ENCODE assay signal across 22 cellular contexts in the genomic region with DNA sequence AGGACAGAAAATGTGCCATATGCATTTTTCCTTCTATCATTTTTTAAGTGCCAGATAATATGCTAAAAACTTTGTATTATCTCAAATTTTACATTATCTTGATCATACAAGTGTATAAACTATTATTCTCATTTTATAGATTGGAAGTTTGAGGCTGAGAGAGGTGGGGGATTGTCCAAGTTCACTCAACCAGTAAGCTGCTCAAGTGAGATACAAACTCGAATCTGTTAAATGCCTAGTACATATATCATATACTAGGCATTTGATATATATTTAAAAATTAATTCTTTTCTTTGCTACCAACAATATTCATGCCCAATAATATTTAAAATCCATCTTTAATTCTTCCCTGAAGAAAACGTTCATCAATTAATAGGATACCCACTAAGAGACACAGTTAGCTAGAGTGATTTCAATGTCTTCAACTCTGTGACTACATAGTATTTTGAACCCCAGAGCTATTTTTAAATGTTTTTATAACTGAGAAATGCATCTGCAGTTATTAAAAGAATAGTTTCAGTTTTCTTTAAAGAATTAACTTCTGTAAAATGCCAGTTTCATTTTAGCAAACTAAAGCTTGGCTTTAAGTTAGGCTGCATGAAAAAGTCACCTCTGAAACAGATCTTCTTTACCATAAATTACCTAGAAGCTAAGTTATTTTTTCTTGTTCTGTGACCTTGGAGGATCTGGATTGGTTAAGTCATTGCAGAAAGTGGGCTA. TPM values are rescaled to one million over a fixed set of nuclear protein-coding genes. Genes with fewer than 3 reads are reported as not detected.
A peak's percentile ranks its signal among the peaks of the same experiment; 100 is the strongest.
DNase-seq lines count a peak whose midpoint lies in the region; ATAC-seq and TF ChIP-seq lines count a peak whose summit lies in the region.
"Had no signal": no experiment of that assay in that cellular context is flagged by ENCODE, and none has a peak within 500 bp of the region (broad histone marks: within the 10 kb centered on the region; RNA-seq: fewer than 3 reads in every experiment).

No MANE protein-coding gene starts in this region.

- no peak overlapping the region for H2AFZ ChIP-seq in SU-DHL-6 (ENCODE audit: low read depth, low read length, severe bottlenecking)

- H3F3A ChIP-seq in SU-DHL-6 (ENCODE audit: insufficient read depth): peaks cover 52% of the 10 kb centered on the region

- no peaks in the 10 kb centered on the region for H3K4me1 Mint-ChIP-seq in nephron progenitor cell
- H3K4me1 Mint-ChIP-seq: activated naive CD8-positive, alpha-beta T cell treated with anti-CD3 and anti-CD28 coated beads, Interleukin-2, amount 10 ng/mL, durations not matched to agents 7 days and 5 days; endodermal cell had no signal

- H3K27ac ChIP-seq in SU-DHL-6 (ENCODE audit: low read depth, low read length): peak overlapping the region; percentile 94
- H3K27ac ChIP-seq in breast epithelium: no peak overlapping the region
- H3K27ac ChIP-seq: A549; BLaER1 treated with 17β-estradiol and CSF1 and Interleukin-3, amounts not matched to agents 10 nM and 100 nM; body of pancreas had no signal

- no peak overlapping the region for H3K4me3 Mint-ChIP-seq in nephron progenitor cell
- H3K4me3 Mint-ChIP-seq: activated naive CD8-positive, alpha-beta T cell treated with anti-CD3 and anti-CD28 coated beads, Interleukin-2, amount 10 ng/mL, durations not matched to agents 7 days and 5 days; activated T-helper 1 cell treated with anti-CD3 and anti-CD28 coated beads, Interleukin-12 subunit alpha, Interleukin-12 subunit beta, Interleukin-2, Interleukin-4 antibody, amounts not matched to agents 30 ng/mL and 10 ng/mL and 1 ng/mL, durations not matched to agents 14 hours and 24 hours and 36 hours; endodermal cell had no signal

- peak; percentile 47 for ATAC-seq in GM19395 (IDR thresholded peaks at IDR 0.05; ENCODE audit: unreplicated experiment)
- peak; percentile 39 for ATAC-seq in HG02852 (IDR thresholded peaks at IDR 0.05; ENCODE audit: unreplicated experiment)
- ATAC-seq: A549, body of pancreas, left lobe of liver had no signal

- intact Hi-C loops in breast epithelium (cut with DNase I; ENCODE audit: low total_unique reads): no loop called here

- H3K9me3 ChIP-seq in SU-DHL-6 (ENCODE audit: insufficient read depth, low read length): no peaks in the 10 kb centered on the region
- H3K9me3 ChIP-seq in breast epithelium: no peaks in the 10 kb centered on the region
- H3K9me3 ChIP-seq: A549; BLaER1 treated with 17β-estradiol and CSF1 and Interleukin-3, amounts not matched to agents 10 nM and 100 nM; body of pancreas; SK-N-SH had no signal

- H3K27ac Mint-ChIP-seq in nephron progenitor cell: no peak overlapping the region
- H3K27ac Mint-ChIP-seq: activated naive CD8-positive, alpha-beta T cell treated with anti-CD3 and anti-CD28 coated beads, Interleukin-2, amount 10 ng/mL, durations not matched to agents 7 days and 5 days; activated T-helper 1 cell treated with anti-CD3 and anti-CD28 coated beads, Interleukin-12 subunit alpha, Interleukin-12 subunit beta, Interleukin-2, Interleukin-4 antibody, amounts not matched to agents 30 ng/mL and 10 ng/mL and 1 ng/mL, durations not matched to agents 14 hours and 24 hours and 36 hours; endodermal cell had no signal

- TF ChIP-seq POLR2A in breast epithelium (IDR thresholded peaks at IDR 0.05): no peak

- peaks cover 17% of the 10 kb centered on the region; the same call in 1 of the 2 replicates for H3K79me2 ChIP-seq in SU-DHL-6 (ENCODE audit: insufficient read depth, low read length)

- TF ChIP-seq CTCF in GM12865 (IDR thresholded peaks at IDR 0.05; ENCODE audit: insufficient read depth, low read depth, low read length, missing control alignments) (no peak), SU-DHL-6 (IDR thresholded peaks at IDR 0.05; ENCODE audit: insufficient read depth, low read length, poor library complexity, severe bottlenecking) (no peak), breast epithelium (IDR thresholded peaks at IDR 0.05) (no peak), nephron progenitor cell (IDR thresholded peaks at IDR 0.05) (no peak)

- H3K4me1 ChIP-seq in breast epithelium: no peaks in the 10 kb centered on the region
- H3K4me1 ChIP-seq: A549; BLaER1 treated with 17β-estradiol and CSF1 and Interleukin-3, amounts not matched to agents 10 nM and 100 nM; body of pancreas had no signal

- no peaks in the 10 kb centered on the region for H3K27me3 Mint-ChIP-seq in nephron progenitor cell (ENCODE audit: low read depth, poor library complexity)
- H3K27me3 Mint-ChIP-seq: activated naive CD8-positive, alpha-beta T cell treated with anti-CD3 and anti-CD28 coated beads, Interleukin-2, amount 10 ng/mL, durations not matched to agents 7 days and 5 days had no signal

- H3K9me3 Mint-ChIP-seq in nephron progenitor cell: no peaks in the 10 kb centered on the region
- H3K9me3 Mint-ChIP-seq: activated naive CD8-positive, alpha-beta T cell treated with anti-CD3 and anti-CD28 coated beads, Interleukin-2, amount 10 ng/mL, durations not matched to agents 7 days and 5 days; activated T-helper 1 cell treated with anti-CD3 and anti-CD28 coated beads, Interleukin-12 subunit alpha, Interleukin-12 subunit beta, Interleukin-2, Interleukin-4 antibody, amounts not matched to agents 30 ng/mL and 10 ng/mL and 1 ng/mL, durations not matched to agents 14 hours and 24 hours and 36 hours; endodermal cell had no signal

- DNase-seq in GM12865 (ENCODE audit: low read depth) (peak; percentile 50), NCI-H2081 (lab: John Stamatoyannopoulos, UW) (no peak), breast epithelium (ENCODE audit: low spot score in 2 of 2) (no peak), nephron progenitor cell (no peak), NCI-H2196 treated with DMSO at 0.1 percent for 48 hours (lab: John Stamatoyannopoulos, UW; ENCODE audit: unreplicated experiment) (no peak)
- DNase-seq: activated CD4-positive, alpha-beta T cell treated with anti-CD3 and anti-CD28 coated beads for 1 hour; activated naive CD8-positive, alpha-beta T cell treated with anti-CD3 and anti-CD28 coated beads, Interleukin-2, amount 10 ng/mL, durations not matched to agents 7 days and 5 days; body of pancreas; endodermal cell; head of caudate nucleus; NCI-H1694 treated with DMSO at 0.1 percent for 48 hours; NCI-H345; SK-N-SH; stimulated activated CD8-positive, alpha-beta memory T cell treated with anti-CD3 and anti-CD28 coated beads, Interleukin-4, amount 100 ng/mL, for 48 hours; substantia nigra had no signal

- peak overlapping the region; percentile 89 for H3K4me2 ChIP-seq in SU-DHL-6 (ENCODE audit: low read depth, low read length, poor library complexity, severe bottlenecking)
- H3K4me2 ChIP-seq: A549; BLaER1 treated with 17β-estradiol and CSF1 and Interleukin-3, amounts not matched to agents 10 nM and 100 nM; SK-N-SH had no signal

- no peaks in the 10 kb centered on the region for H3K9me2 ChIP-seq in SU-DHL-6 (replicated peaks; ENCODE audit: insufficient read depth, low read length)
- H3K9me2 ChIP-seq: SK-N-SH had no signal

- H3K36me3 ChIP-seq in SU-DHL-6 (ENCODE audit: low read length): peaks cover 39% of the 10 kb centered on the region
- peaks cover 5% of the 10 kb centered on the region for H3K36me3 ChIP-seq in breast epithelium

- H3K9ac ChIP-seq in SU-DHL-6 (ENCODE audit: low read length): peak overlapping the region; percentile 44
- H3K9ac ChIP-seq: BLaER1 treated with 17β-estradiol and CSF1 and Interleukin-3, amounts not matched to agents 10 nM and 100 nM; SK-N-SH had no signal

- H3K27me3 ChIP-seq in SU-DHL-6 (ENCODE audit: low read length): no peaks in the 10 kb centered on the region
- no peaks in the 10 kb centered on the region for H3K27me3 ChIP-seq in breast epithelium
- H3K27me3 ChIP-seq: BLaER1 treated with 17β-estradiol and CSF1 and Interleukin-3, amounts not matched to agents 10 nM and 100 nM; body of pancreas had no signal

- H3K36me3 Mint-ChIP-seq in nephron progenitor cell (ENCODE audit: low read depth): peaks cover 34% of the 10 kb centered on the region

- H3K4me3 ChIP-seq in GM12865 (ENCODE audit: low read depth, low read length) (no peak overlapping the region), SU-DHL-6 (ENCODE audit: insufficient read depth, low read length, poor library complexity, severe bottlenecking) (peak overlapping the region; percentile 39), breast epithelium (no peak overlapping the region)
- H3K4me3 ChIP-seq: A549; BLaER1 treated with 17β-estradiol and CSF1 and Interleukin-3, amounts not matched to agents 10 nM and 100 nM; body of pancreas had no signal

- no peaks in the 10 kb centered on the region for H4K20me1 ChIP-seq in SU-DHL-6 (ENCODE audit: low read depth, low read length)
- H4K20me1 ChIP-seq: BLaER1 treated with 17β-estradiol and CSF1 and Interleukin-3, amounts not matched to agents 10 nM and 100 nM had no signal

RNA-seq across cellular contexts. Expression of gene IQCB1, which starts 40.4 kb away (rescaled TPM):
- total RNA-seq in breast epithelium: 10 to 100 TPM; 17.9 to 54.6 (median 28.8) TPM

RNA-seq across cellular contexts. Expression of gene EAF2, which starts 40.6 kb away (rescaled TPM):
- total RNA-seq in breast epithelium: 10 to 100 TPM in 1 of 3 donors, 1 to 10 TPM in 2; 7.5 to 11.4 (median 9.2) TPM

RNA-seq across cellular contexts. Expression of gene GOLGB1, which starts 44.9 kb away (rescaled TPM):
- total RNA-seq in breast epithelium: 100 to 1,000 TPM in 1 of 3 donors, 10 to 100 TPM in 2; 95.4 to 106 (median 95.4) TPM
